ENCODE assay signal across 20 cellular contexts in the genomic region with DNA sequence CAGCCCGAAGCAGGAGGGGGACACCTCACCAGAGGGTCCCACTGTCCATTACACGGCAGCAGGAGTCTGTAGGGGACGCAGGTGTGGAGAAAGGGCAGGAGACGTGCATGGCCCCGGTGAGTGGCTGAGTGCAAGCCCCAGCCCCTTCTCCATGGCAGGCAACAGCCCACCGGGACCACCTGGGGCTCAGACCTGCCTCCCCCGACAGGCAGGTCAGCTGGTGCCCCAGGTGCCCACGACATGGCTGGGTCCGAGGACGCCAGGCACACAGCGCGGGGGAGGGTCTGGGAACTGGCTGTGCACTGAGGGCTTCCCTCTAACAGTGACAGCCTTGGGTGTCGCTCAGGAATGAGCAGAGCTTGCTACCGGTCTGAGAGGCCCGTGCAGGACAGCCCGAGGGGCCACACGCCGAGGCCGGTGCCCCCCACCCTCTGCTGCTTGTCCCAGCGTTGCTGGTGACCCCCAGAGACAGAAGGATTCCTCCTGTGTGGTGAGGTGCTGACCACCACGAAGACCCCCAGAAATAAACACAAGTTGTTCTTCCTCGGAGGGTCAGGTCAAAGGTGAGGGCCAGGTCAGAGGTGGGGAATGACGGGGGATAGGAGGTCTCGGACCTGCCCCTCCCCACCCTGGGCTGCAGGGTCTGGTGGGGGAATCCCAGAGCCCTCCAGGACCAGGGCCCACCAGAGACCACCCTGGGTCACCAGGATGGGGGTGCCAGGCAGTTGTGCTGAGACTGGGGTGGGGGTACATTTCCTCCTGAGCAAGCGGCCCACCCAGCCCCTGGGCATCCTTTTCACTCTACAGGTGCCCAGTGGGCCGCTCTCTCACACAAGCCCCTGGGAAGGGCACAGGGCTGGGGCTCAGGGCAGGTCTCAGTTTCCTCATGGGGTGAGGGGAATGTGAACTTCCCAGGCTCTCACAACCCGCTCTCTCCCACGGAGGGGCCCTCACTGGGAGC. TPM values are rescaled to one million over a fixed set of nuclear protein-coding genes. Genes with fewer than 3 reads are reported as not detected.
DNase-seq lines count a peak whose midpoint lies in the region; ATAC-seq and TF ChIP-seq lines count a peak whose summit lies in the region.
"Had no signal": no experiment of that assay in that cellular context is flagged by ENCODE, and none has a peak within 500 bp of the region (broad histone marks: within the 10 kb centered on the region; RNA-seq: fewer than 3 reads in every experiment).

No MANE protein-coding gene starts in this region.

- no peaks in the 10 kb centered on the region for H3K27me3 ChIP-seq in WERI-Rb-1 (ENCODE audit: insufficient read depth, low read depth, severe bottlenecking)
- no peaks in the 10 kb centered on the region for H3K27me3 ChIP-seq in A673 (replicated peaks; ENCODE audit: insufficient read depth, low read depth, low read length, poor library complexity)
- H3K27me3 ChIP-seq: cardiac muscle cell had no signal

- peak; percentile 22 for ATAC-seq in left lobe of liver
- ATAC-seq in sciatic nerve = peak; percentile 14
- no peak for ATAC-seq in HG03460 (IDR thresholded peaks at IDR 0.05; ENCODE audit: unreplicated experiment)
- ATAC-seq: esophagus mucosa had no signal

- intact Hi-C loops in sciatic nerve (cut with DNase I) (no loop called here), A673 (cut with micrococcal nuclease; ENCODE audit: unreplicated experiment) (no loop called here)

- TF ChIP-seq CTCF in WERI-Rb-1 (IDR thresholded peaks at IDR 0.05; ENCODE audit: low read depth, low read length) (no peak), A673 (conservative IDR thresholded peaks at IDR 0.05; ENCODE audit: low read depth, low read length) (no peak)

- H3K9me3 ChIP-seq in WERI-Rb-1 (ENCODE audit: severe bottlenecking) = peaks cover 71% of the 10 kb centered on the region
- peaks cover 51% of the 10 kb centered on the region for H3K9me3 ChIP-seq in A673 (ENCODE audit: low read depth, low read length, poor library complexity, severe bottlenecking)

- H3K4me3 ChIP-seq in WERI-Rb-1 (ENCODE audit: low read depth, low read length) (no peak overlapping the region), A673 (ENCODE audit: low read depth, low read length, poor library complexity, severe bottlenecking) (no peak overlapping the region)
- H3K4me3 ChIP-seq: cardiac muscle cell had no signal

- peak; percentile 43 for DNase-seq in D341Med (ENCODE audit: low spot score)
- peak; percentile 10 for DNase-seq in WERI-Rb-1
- DNase-seq in left lobe of liver (ENCODE audit: low spot score) = no peak
- no peak for DNase-seq in sciatic nerve (ENCODE audit: low spot score)
- no peak for DNase-seq in activated CD4-positive, CD25-positive, alpha-beta regulatory T cell treated with anti-CD3 and anti-CD28 coated beads, Interleukin-2, amount 50 U/mL, for 72 hours
- DNase-seq in A673 (ENCODE audit: low spot score) = no peak
- DNase-seq: activated CD4-positive, alpha-beta T cell treated with anti-CD3 and anti-CD28 coated beads for 4 hours; activated naive CD4-positive, alpha-beta T cell treated with Interleukin-2 at 50 U/mL for 16 hours; amygdala; DMS79 treated with DMSO at 0.1 percent for 48 hours; KBM-7; NCI-H187 treated with DMSO at 0.1 percent for 48 hours; NCI-H446; occipital lobe; RPMI8226; stimulated activated CD4-positive, alpha-beta T cell treated with anti-CD3 and anti-CD28 coated beads, Interleukin-2, amount 100 ng/mL, for 24 hours; SW 1271 had no signal

- H3K27ac ChIP-seq in WERI-Rb-1 (no peak overlapping the region), A673 (ENCODE audit: low read depth, low read length, poor library complexity, severe bottlenecking) (no peak overlapping the region)
- H3K27ac ChIP-seq: cardiac muscle cell had no signal

- H3K36me3 ChIP-seq in WERI-Rb-1 (peaks cover 55% of the 10 kb centered on the region), A673 (ENCODE audit: insufficient read depth, low read length, poor library complexity, severe bottlenecking) (peaks cover 8% of the 10 kb centered on the region)

- no peaks in the 10 kb centered on the region for H3K4me1 ChIP-seq in A673 (ENCODE audit: insufficient read depth, low read length, poor library complexity, severe bottlenecking)

- no TSS peak for BruUV-seq in A673 (replicated peaks; lab: Mats Ljungman, UMichigan)

- CTCF ChIA-PET in A673 (lab: Charles Lee) = no interaction called here

- POLR2A ChIA-PET in A673 (lab: Charles Lee; ENCODE audit: low non-redundant PET) = no interaction called here

RNA-seq across cellular contexts. Expression of a gene that starts 50.6 kb away (rescaled TPM):
- total RNA-seq in left lobe of liver (140 TPM), sciatic nerve (65.2 TPM), A673 (2021) (28.0 and 34.9 TPM in 2 replicates)

Comparison
In these comparisons a context has a peak if more than half of its experiments do, and no peak if none do; other contexts are left out.
1. DNase-seq: peak in D341Med (single experiment) and WERI-Rb-1 (single experiment); none in left lobe of liver (single experiment), sciatic nerve (single experiment), activated CD4-positive, CD25-positive, alpha-beta regulatory T cell treated with anti-CD3 and anti-CD28 coated beads, Interleukin-2, amount 50 U/mL, for 72 hours (single experiment) and A673 (single experiment).